20 cellular contexts compared by ENCODE assay signal in genomic region chr20:5198651-5198924, GRCh38.
DNase-seq lines count a peak whose midpoint lies in the region; ATAC-seq, FAIRE-seq and TF ChIP-seq lines count a peak whose summit lies in the region.
"Had no signal": no experiment of that assay in that cellular context is flagged by ENCODE, and none has a peak within 500 bp of the region (broad histone marks: within the 10 kb centered on the region; RNA-seq: fewer than 3 reads in every experiment).

No MANE protein-coding gene starts in this region.

- ATAC-seq in heart left ventricle (peak in 1 of 4 donors; percentile 2), Right ventricle myocardium inferior (no peak), right cardiac atrium (peak in 1 of 2 donors; percentile 6)
- no peak for ATAC-seq in activated T-helper 17 cell treated with anti-CD3 and anti-CD28 coated beads, Interleukin-2, amount 50 U/mL, for 72 hours (replicated peaks)
- ATAC-seq: CD8-positive, alpha-beta T cell had no signal

- no peak for DNase-seq in heart left ventricle
- no peak for DNase-seq in Right ventricle myocardium inferior (ENCODE audit: missing footprints)
- DNase-seq in right cardiac atrium, result no peak
- no peak for DNase-seq in activated naive CD4-positive, alpha-beta T cell (lab: John Stamatoyannopoulos, UW)
- DNase-seq in RCC 7860 (ENCODE audit: low spot score), result no peak
- no peak for DNase-seq in NCI-H526 (lab: John Stamatoyannopoulos, UW)
- DNase-seq: CD8-positive, alpha-beta T cell; COR-L47; DMS153; DND-41; GDM1 had no signal

- peaks cover 38% of the 10 kb centered on the region for H3K36me3 Mint-ChIP-seq in activated T-helper 17 cell treated with anti-CD3 and anti-CD28 coated beads, Interleukin-2, amount 50 U/mL, for 72 hours (ENCODE audit: low read depth)

- no peak for FAIRE-seq in RCC 7860 (lab: Jason Lieb, UNC)
- FAIRE-seq: D721Med, GM12892, GM19239, H1 had no signal

- H3K4me3 Mint-ChIP-seq in activated T-helper 17 cell treated with anti-CD3 and anti-CD28 coated beads, Interleukin-2, amount 50 U/mL, for 72 hours, result no peak overlapping the region
- H3K4me3 Mint-ChIP-seq: CD14-positive monocyte; CD8-positive, alpha-beta T cell had no signal

- H3K9ac ChIP-seq in skeletal muscle tissue (ENCODE audit: low read depth in 1 of 3, low read length in 3 of 3), result peak overlapping the region in 1 of 3 donors; percentile 51

- H3K36me3 ChIP-seq in heart left ventricle (peaks cover 0 to 54% (median 31%) of the 10 kb centered on the region in 9 donors), skeletal muscle tissue (ENCODE audit: control insufficient read depth in 3 of 3, insufficient read depth in 3 of 3, low read length in 3 of 3) (peaks cover 10 to 22% (median 19%) of the 10 kb centered on the region in 3 donors)
- H3K36me3 ChIP-seq: HAP-1 had no signal

- H3K27ac ChIP-seq in heart left ventricle (peak overlapping the region in 10 of 12 donors; percentile 43 to 88 (median 72)), right cardiac atrium (ENCODE audit: low read length) (peak overlapping the region; percentile 81), skeletal muscle tissue (ENCODE audit: low read depth, low read length) (peak overlapping the region; percentile 65)
- H3K27ac ChIP-seq: 22Rv1 had no signal

- intact Hi-C loops in heart left ventricle (cut with DNase I) (no loop called here), Right ventricle myocardium inferior (cut with DNase I) (no loop called here), right cardiac atrium (cut with DNase I) (no loop called here)

- H3K27me3 Mint-ChIP-seq in activated T-helper 17 cell treated with anti-CD3 and anti-CD28 coated beads, Interleukin-2, amount 50 U/mL, for 72 hours, result no peaks in the 10 kb centered on the region

- H3K9me3 Mint-ChIP-seq in activated T-helper 17 cell treated with anti-CD3 and anti-CD28 coated beads, Interleukin-2, amount 50 U/mL, for 72 hours, result no peaks in the 10 kb centered on the region
- H3K9me3 Mint-ChIP-seq: CD14-positive monocyte; CD8-positive, alpha-beta T cell had no signal

- no peak for TF ChIP-seq CTCF in heart left ventricle (IDR thresholded peaks at IDR 0.05)

- H3K4me1 Mint-ChIP-seq in activated T-helper 17 cell treated with anti-CD3 and anti-CD28 coated beads, Interleukin-2, amount 50 U/mL, for 72 hours, result no peaks in the 10 kb centered on the region
- H3K4me1 Mint-ChIP-seq: CD14-positive monocyte had no signal

- H3K4me1 ChIP-seq in heart left ventricle (peaks cover 0 to 53% (median 11%) of the 10 kb centered on the region in 12 donors), right cardiac atrium (ENCODE audit: control insufficient read depth, insufficient read depth, low read length) (peaks cover 4% of the 10 kb centered on the region), skeletal muscle tissue (ENCODE audit: control insufficient read depth in 3 of 3, insufficient read depth in 3 of 3, low read length in 3 of 3) (peaks cover 17 to 32% (median 25%) of the 10 kb centered on the region in 3 donors)
- H3K4me1 ChIP-seq: HAP-1 had no signal

- H3K9me3 ChIP-seq in heart left ventricle (no peaks in the 10 kb centered on the region), right cardiac atrium (ENCODE audit: control insufficient read depth, low read length) (no peaks in the 10 kb centered on the region), skeletal muscle tissue (ENCODE audit: control insufficient read depth in 3 of 3, low read length in 3 of 3) (no peaks in the 10 kb centered on the region)
- H3K9me3 ChIP-seq: HAP-1 had no signal

- no peak for TF ChIP-seq POLR2A in heart left ventricle (IDR thresholded peaks at IDR 0.05)

- peak overlapping the region; percentile 18 for H3K27ac Mint-ChIP-seq in activated T-helper 17 cell treated with anti-CD3 and anti-CD28 coated beads, Interleukin-2, amount 50 U/mL, for 72 hours
- H3K27ac Mint-ChIP-seq: CD8-positive, alpha-beta T cell had no signal

- 84 to 87% (median 86%) methylated on average over 8 of the region's 8 CpGs for WGBS in heart left ventricle, 4 donors
- 78% methylated on average over 8 of the region's 8 CpGs for WGBS in right cardiac atrium

- H3K4me3 ChIP-seq in heart left ventricle, result no peak overlapping the region
- H3K4me3 ChIP-seq in right cardiac atrium (ENCODE audit: low read length), result no peak overlapping the region
- no peak overlapping the region for H3K4me3 ChIP-seq in skeletal muscle tissue (ENCODE audit: low read length in 3 of 3)
- H3K4me3 ChIP-seq: HAP-1 had no signal

- H3K27me3 ChIP-seq in heart left ventricle (no peaks in the 10 kb centered on the region), right cardiac atrium (ENCODE audit: control insufficient read depth, insufficient read depth) (no peaks in the 10 kb centered on the region), skeletal muscle tissue (ENCODE audit: control insufficient read depth in 3 of 3, insufficient read depth in 3 of 3, low read length in 3 of 3) (no peaks in the 10 kb centered on the region)
